In the genomic region with DNA sequence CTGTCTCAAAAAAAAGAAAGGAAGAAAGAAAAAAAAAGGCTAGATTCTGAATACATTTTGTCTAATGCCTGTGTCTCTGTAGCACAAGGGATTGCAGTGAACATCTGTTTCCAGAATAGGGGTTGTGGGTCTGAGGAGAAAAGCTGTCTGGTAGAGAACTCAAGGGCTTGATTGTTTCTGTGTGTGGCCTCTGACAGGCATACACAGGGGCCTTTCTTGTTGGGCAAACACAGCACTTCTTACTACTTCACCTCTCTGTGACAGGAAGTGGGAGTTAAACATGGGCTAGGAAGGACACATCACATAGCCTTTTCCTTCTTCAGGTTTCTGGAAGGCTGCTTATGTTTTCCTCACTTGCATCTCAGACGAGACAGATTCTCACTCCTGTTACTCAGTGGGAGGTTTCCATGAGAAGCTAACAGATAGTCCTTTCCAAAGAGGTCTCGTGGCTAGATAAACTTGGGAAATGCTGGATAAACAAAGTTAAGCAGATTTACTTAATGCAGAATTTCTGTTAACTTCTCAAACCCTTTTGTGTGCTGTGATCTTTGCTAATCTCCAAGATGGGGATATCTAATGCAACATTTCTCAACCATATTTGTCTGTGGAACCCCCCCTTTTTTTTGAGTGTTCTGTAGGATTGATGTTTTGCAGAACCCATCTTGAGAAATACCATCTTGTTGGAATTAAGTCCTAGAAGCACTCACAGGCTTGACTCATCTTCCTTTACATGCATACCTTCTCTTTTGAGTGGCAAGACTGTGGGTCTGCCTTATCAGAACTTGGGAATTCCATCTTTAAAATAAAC, we compare ENCODE assay signal across 1 cellular context.
TF ChIP-seq lines count a peak whose summit lies in the region.

No MANE protein-coding gene starts in this region.

TF ChIP-seq in K562, 482 proteins besides CTCF, POLR2A, EP300 and RAD21:
- no peak for TF ChIP-seq PRDM10 (IDR thresholded peaks at IDR 0.05; ENCODE audit: partially characterized antibody)
- peak; percentile 21; the same call in 1 of the 2 replicates for TF ChIP-seq PKNOX1 (IDR thresholded peaks at IDR 0.05)
- TF ChIP-seq L3MBTL2 (IDR thresholded peaks at IDR 0.05), result no peak
- TF ChIP-seq, protein P1, sequence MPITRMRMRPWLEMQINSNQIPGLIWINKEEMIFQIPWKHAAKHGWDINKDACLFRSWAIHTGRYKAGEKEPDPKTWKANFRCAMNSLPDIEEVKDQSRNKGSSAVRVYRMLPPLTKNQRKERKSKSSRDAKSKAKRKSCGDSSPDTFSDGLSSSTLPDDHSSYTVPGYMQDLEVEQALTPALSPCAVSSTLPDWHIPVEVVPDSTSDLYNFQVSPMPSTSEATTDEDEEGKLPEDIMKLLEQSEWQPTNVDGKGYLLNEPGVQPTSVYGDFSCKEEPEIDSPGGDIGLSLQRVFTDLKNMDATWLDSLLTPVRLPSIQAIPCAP (CRISPR knock-in tag; IDR thresholded peaks at IDR 0.05; ENCODE audit: borderline replicate concordance), result no peak
- no peak for TF ChIP-seq NRF1 (conservative IDR thresholded peaks at IDR 0.05 in 1 of 2, IDR thresholded peaks at IDR 0.05 in 1 of 2)
- TF ChIP-seq CBFA2T3 (IDR thresholded peaks at IDR 0.05), result peak; percentile 23; the same call in 1 of the 2 replicates
- TF ChIP-seq TBL1XR1 (IDR thresholded peaks at IDR 0.05; ENCODE audit: low read length in 2 of 2), result no peak
- 0 out of 2 replicates have a peak, but pooled peaks have one; percentile 9 for TF ChIP-seq ETV1 (tag; conservative IDR thresholded peaks at IDR 0.05; ENCODE audit: low read depth)
